ENCODE assay signal across 1 cellular context in genomic region chr16:632486-633335, GRCh38.
TF ChIP-seq lines count a peak whose summit lies in the region.

No MANE protein-coding gene starts in this region.

TF ChIP-seq in WTC11, 78 proteins besides CTCF, POLR2A, EP300 and RAD21 (continued from another document):
- TF ChIP-seq HMGXB4 (CRISPR knock-in tag; IDR thresholded peaks at IDR 0.05), result 0 out of 2 replicates have a peak, but pooled peaks have one; percentile 24
- TF ChIP-seq ATF3 (CRISPR knock-in tag; conservative IDR thresholded peaks at IDR 0.05), result no peak
- no peak for TF ChIP-seq ZMAT4 (CRISPR knock-in tag; IDR thresholded peaks at IDR 0.05)
- TF ChIP-seq ESRRA (CRISPR knock-in tag; IDR thresholded peaks at IDR 0.05; ENCODE audit: borderline replicate concordance), result no peak
- TF ChIP-seq NR3C1 (CRISPR knock-in tag; conservative IDR thresholded peaks at IDR 0.05; ENCODE audit: low read depth), result no peak
